In the genomic region with DNA sequence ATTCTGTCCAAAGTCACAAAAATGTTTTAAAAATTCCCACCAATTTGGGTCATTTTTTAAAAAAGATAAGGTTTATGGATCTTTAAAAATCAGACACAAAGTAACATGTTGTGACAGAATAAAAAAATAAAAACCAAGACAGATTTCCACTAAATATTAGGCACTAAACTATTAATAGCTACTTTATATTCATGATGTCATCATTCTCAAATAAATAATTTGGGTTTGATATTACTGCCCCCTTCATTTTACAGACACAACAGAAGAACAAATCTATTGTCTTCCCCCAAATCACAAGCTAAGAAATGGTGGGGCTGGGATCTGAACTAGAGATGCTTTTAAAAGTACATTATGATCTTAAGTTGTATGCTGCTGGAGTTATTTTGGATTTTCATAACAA, we compare ENCODE assay signal across 19 cellular contexts.
DNase-seq lines count a peak whose midpoint lies in the region; ATAC-seq, FAIRE-seq and TF ChIP-seq lines count a peak whose summit lies in the region.
"Had no signal": no experiment of that assay in that cellular context is flagged by ENCODE, and none has a peak within 500 bp of the region (broad histone marks: within the 10 kb centered on the region; RNA-seq: fewer than 3 reads in every experiment).

No MANE protein-coding gene starts in this region.

- intact Hi-C loops in HepG2 (cut with micrococcal nuclease; ENCODE audit: unreplicated experiment) = no loop called here
- intact Hi-C loops in right lobe of liver (cut with DNase I) = no loop called here
- intact Hi-C loops in K562 (cut with micrococcal nuclease) = no loop called here

- CTCF ChIA-PET in HepG2 (lab: Yijun Ruan, JAX; ENCODE audit: low intra/inter-chr PET ratio, low total read pairs) (no interaction called here), K562 (lab: Yijun Ruan, JAX; ENCODE audit: low intra/inter-chr PET ratio) (no interaction called here)

- H3K36me3 ChIP-seq in HepG2 (replicated peaks in 1 of 2; ENCODE audit: control insufficient read depth in 1 of 2, insufficient read depth in 2 of 2, low read length in 2 of 2) = peaks cover 2 to 33% of the 10 kb centered on the region in 2 experiments; a peak in 4 of 5 replicates
- H3K36me3 ChIP-seq in right lobe of liver = peaks cover 0 to 11% (median 0%) of the 10 kb centered on the region in 4 donors
- no peaks in the 10 kb centered on the region for H3K36me3 ChIP-seq in K562 (ENCODE audit: control insufficient read depth, insufficient read depth, low read length)
- no peaks in the 10 kb centered on the region for H3K36me3 ChIP-seq in neutrophil

- ATAC-seq in HepG2 (no peak), right lobe of liver (no peak), K562 (no peak)
- ATAC-seq: GM23338, HCT116 had no signal

- no peak overlapping the region for H3K9ac ChIP-seq in HepG2 (ENCODE audit: insufficient read depth, low read depth, low read length)
- H3K9ac ChIP-seq in K562 (ENCODE audit: insufficient read depth in 1 of 2, low read depth in 2 of 2, low read length in 2 of 2) = no peak overlapping the region

- BruUV-seq in HepG2 (replicated peaks; lab: Mats Ljungman, UMichigan) (no TSS peak), K562 (replicated peaks; lab: Mats Ljungman, UMichigan) (no TSS peak)

- in situ Hi-C loops in HepG2 (cut with HindIII; ENCODE audit: extremely low pct_ligation_motif_present, low pct_unique_long_range_greater_than_20kb) (no loop called here), K562 (cut with MboI) (no loop called here)

- H3K9me3 ChIP-seq in HepG2 (ENCODE audit: low read length) = peaks cover 7% of the 10 kb centered on the region; the same call in 1 of the 2 replicates
- no peaks in the 10 kb centered on the region for H3K9me3 ChIP-seq in right lobe of liver
- H3K9me3 ChIP-seq in K562 (replicated peaks; ENCODE audit: control insufficient read depth, insufficient read depth, low read depth, low read length) = no peaks in the 10 kb centered on the region; the same call in 1 of the 2 replicates
- no peaks in the 10 kb centered on the region for H3K9me3 ChIP-seq in neutrophil

- H4K20me1 ChIP-seq in HepG2 (ENCODE audit: insufficient read depth, low read length) (no peaks in the 10 kb centered on the region; the same call in 1 of the 2 replicates), K562 (replicated peaks; ENCODE audit: control insufficient read depth, insufficient read depth, low read length) (no peaks in the 10 kb centered on the region)

- no peak for TF ChIP-seq CTCF in HepG2 (CRISPR knock-in tag; IDR thresholded peaks at IDR 0.05)
- TF ChIP-seq CTCF in right lobe of liver (IDR thresholded peaks at IDR 0.05) = no peak
- TF ChIP-seq CTCF in K562 (IDR thresholded peaks at IDR 0.05 in 2 of 3, conservative IDR thresholded peaks at IDR 0.05 in 1 of 3; ENCODE audit: insufficient read depth in 2 of 3, low read depth in 1 of 3, low read length in 3 of 3) = no peak
- TF ChIP-seq CTCF in neutrophil (IDR thresholded peaks at IDR 0.05) = no peak

- no peaks in the 10 kb centered on the region for H3K27me3 ChIP-seq in HepG2 (ENCODE audit: control insufficient read depth in 1 of 2, insufficient read depth in 2 of 2, low read length in 2 of 2)
- H3K27me3 ChIP-seq in right lobe of liver = no peaks in the 10 kb centered on the region
- H3K27me3 ChIP-seq in K562 (ENCODE audit: control insufficient read depth in 2 of 2, insufficient read depth in 2 of 2, low read length in 2 of 2) = no peaks in the 10 kb centered on the region
- H3K27me3 ChIP-seq in neutrophil = no peaks in the 10 kb centered on the region

- POLR2A ChIA-PET in HepG2 (lab: Yijun Ruan, JAX) = interaction anchor here (1.0 kb wide), 1 partner anchor 19 kb away, joined by 3 read pairs; no protein-coding TSS in a partner anchor
- POLR2A ChIA-PET in K562 (lab: Yijun Ruan, JAX) = interaction anchor here (1.6 kb wide), 1 partner anchor 9 kb away, joined by 7 read pairs; no protein-coding TSS in a partner anchor

- TF ChIP-seq RAD21 in HepG2 (CRISPR knock-in tag; IDR thresholded peaks at IDR 0.05) (no peak), K562 (CRISPR knock-in tag; conservative IDR thresholded peaks at IDR 0.05 in 1 of 2, IDR thresholded peaks at IDR 0.05 in 1 of 2) (no peak)

- peaks cover 24% of the 10 kb centered on the region for H3K4me1 ChIP-seq in HepG2 (ENCODE audit: insufficient read depth, low read length)
- H3K4me1 ChIP-seq in right lobe of liver = peaks cover 0 to 24% (median 7%) of the 10 kb centered on the region in 4 donors
- H3K4me1 ChIP-seq in K562 (replicated peaks in 1 of 2; ENCODE audit: control insufficient read depth in 2 of 2, insufficient read depth in 2 of 2, low read length in 2 of 2) = peaks cover 4 to 14% of the 10 kb centered on the region in 2 experiments; a peak in 2 of 5 replicates
- peaks cover 78 to 82% of the 10 kb centered on the region in 2 experiments for H3K4me1 ChIP-seq in neutrophil (ENCODE audit: control insufficient read depth in 1 of 2, insufficient read depth in 1 of 2, low read depth in 1 of 2, low read length in 1 of 2)

- no peak for TF ChIP-seq POLR2A in HepG2 (IDR thresholded peaks at IDR 0.05; ENCODE audit: insufficient read depth in 1 of 2, low read depth in 2 of 2, low read length in 2 of 2)
- TF ChIP-seq POLR2A in right lobe of liver (IDR thresholded peaks at IDR 0.05) = no peak
- no peak for TF ChIP-seq POLR2A in K562 (conservative IDR thresholded peaks at IDR 0.05)

- H3K27ac ChIP-seq in HepG2 (ENCODE audit: extremely low read length, insufficient read depth, low read length) (no peak overlapping the region), right lobe of liver (no peak overlapping the region), K562 (ENCODE audit: extremely low read depth, low read depth, low read length) (no peak overlapping the region), neutrophil (peak overlapping the region; percentile 4)

- FAIRE-seq in HepG2 (lab: Jason Lieb, UNC) (no peak), K562 (lab: Jason Lieb, UNC) (no peak)
- FAIRE-seq: G401.6, GM19239 had no signal

- H3K4me3 ChIP-seq in HepG2 (replicated peaks in 1 of 3; ENCODE audit: insufficient read depth in 1 of 3, low read depth in 2 of 3, low read length in 3 of 3) (no peak overlapping the region), right lobe of liver (no peak overlapping the region), K562 (no peak overlapping the region), neutrophil (ENCODE audit: low read depth in 1 of 2, low read length in 1 of 2) (no peak overlapping the region)
- H3K4me3 ChIP-seq: GM23338 had no signal

- DNase-seq in HepG2 (ENCODE audit: low spot score) (no peak), right lobe of liver (no peak), K562 (ENCODE audit: extremely low read depth in 1 of 4, low spot score in 3 of 4) (no peak), globus pallidus (ENCODE audit: low spot score) (no peak), midbrain (lab: John Stamatoyannopoulos, UW) (no peak)
- DNase-seq: 8988T; C1 segment of cervical spinal cord; Calu3; CD4-positive, alpha-beta memory T cell; COR-L47; DMS53; DND-41; H9; HFFc6 had no signal

- H2AFZ ChIP-seq in HepG2 (ENCODE audit: low read length) (no peak overlapping the region), K562 (ENCODE audit: low read depth, low read length) (no peak overlapping the region)
- H2AFZ ChIP-seq: GM23338 had no signal

- H3K4me2 ChIP-seq in HepG2 (ENCODE audit: low read depth, low read length) = no peak overlapping the region
- no peak overlapping the region for H3K4me2 ChIP-seq in K562 (ENCODE audit: insufficient read depth, low read length)
- H3K4me2 ChIP-seq: GM23338 had no signal

- TF ChIP-seq EP300 in HepG2 (IDR thresholded peaks at IDR 0.05; ENCODE audit: low read depth in 2 of 2, low read length in 2 of 2) (no peak), HepG2 (CRISPR knock-in tag; IDR thresholded peaks at IDR 0.05; ENCODE audit: borderline replicate concordance) (no peak), K562 (IDR thresholded peaks at IDR 0.05; ENCODE audit: low read length) (no peak)

- peaks cover 25% of the 10 kb centered on the region for H3K79me2 ChIP-seq in HepG2 (ENCODE audit: insufficient read depth, low read length)
- H3K79me2 ChIP-seq in K562 (ENCODE audit: control insufficient read depth, insufficient read depth, low read length) = no peaks in the 10 kb centered on the region

- H3K9me1 ChIP-seq in K562 (ENCODE audit: control insufficient read depth, insufficient read depth, low read length) = no peaks in the 10 kb centered on the region

TF ChIP-seq in HepG2, 621 proteins besides CTCF, POLR2A, EP300 and RAD21:
- peak; percentile 87 for TF ChIP-seq ATF7 (IDR thresholded peaks at IDR 0.05)
- no peak for TF ChIP-seq ATF7 (CRISPR knock-in tag; IDR thresholded peaks at IDR 0.05)
- TF ChIP-seq CREB1 (IDR thresholded peaks at IDR 0.05) = 0 out of 2 replicates have a peak, but pooled peaks have one; percentile 2
- TF ChIP-seq CREB1 (CRISPR knock-in tag; IDR thresholded peaks at IDR 0.05) = no peak
- TF ChIP-seq NFIC (IDR thresholded peaks at IDR 0.05; ENCODE audit: low read length) = no peak
- no peak for TF ChIP-seq MIXL1 (CRISPR knock-in tag; IDR thresholded peaks at IDR 0.05)

TF ChIP-seq in K562, 482 proteins besides CTCF, POLR2A, EP300 and RAD21:
- no peak for TF ChIP-seq POLR2AphosphoS5 (IDR thresholded peaks at IDR 0.05; ENCODE audit: control insufficient read depth, insufficient read depth, low read depth, low read length)
- TF ChIP-seq, protein P1, sequence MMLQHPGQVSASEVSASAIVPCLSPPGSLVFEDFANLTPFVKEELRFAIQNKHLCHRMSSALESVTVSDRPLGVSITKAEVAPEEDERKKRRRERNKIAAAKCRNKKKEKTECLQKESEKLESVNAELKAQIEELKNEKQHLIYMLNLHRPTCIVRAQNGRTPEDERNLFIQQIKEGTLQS (IDR thresholded peaks at IDR 0.05) = peak; percentile 45; the same call in 1 of the 2 replicates
- TF ChIP-seq, protein P1 (CRISPR knock-in tag; conservative IDR thresholded peaks at IDR 0.05) = no peak
